15 cellular contexts compared by ENCODE assay signal in genomic region chr13:101455863-101456262, GRCh38. TPM values are rescaled to one million over a fixed set of nuclear protein-coding genes. Genes with fewer than 3 reads are reported as not detected.
DNase-seq lines count a peak whose midpoint lies in the region; ATAC-seq, FAIRE-seq and TF ChIP-seq lines count a peak whose summit lies in the region.
"Had no signal": no experiment of that assay in that cellular context is flagged by ENCODE, and none has a peak within 500 bp of the region (broad histone marks: within the 10 kb centered on the region; RNA-seq: fewer than 3 reads in every experiment).

No MANE protein-coding gene starts in this region.

- peaks cover 33% of the 10 kb centered on the region in 2 donors for H3K27me3 Mint-ChIP-seq in T-cell

- H3K27ac ChIP-seq in A549: peak overlapping the region; percentile 68 to 89
- peak overlapping the region; percentile 42 for H3K27ac ChIP-seq in HUES48 (ENCODE audit: low read depth, low read length)
- H3K27ac ChIP-seq: BLaER1, cardiac muscle cell had no signal

- POLR2A ChIA-PET in A549 (lab: Yijun Ruan, JAX) (no interaction called here), T-cell (lab: Charles Lee) (no interaction called here)

- ATAC-seq in A549: peak; percentile 90 to 93
- ATAC-seq in T-cell (replicated peaks in 1 of 4): no peak
- ATAC-seq in HG03097 (IDR thresholded peaks at IDR 0.05; ENCODE audit: low FRiP score, unreplicated experiment): no peak
- no peak for ATAC-seq in HG03442 (IDR thresholded peaks at IDR 0.05; ENCODE audit: unreplicated experiment)
- ATAC-seq: naive thymus-derived CD8-positive, alpha-beta T cell had no signal

- H3K4me2 ChIP-seq in A549: peak overlapping the region; percentile 79
- H3K4me2 ChIP-seq: BLaER1 had no signal

- FAIRE-seq in A549 (lab: Jason Lieb, UNC) (peak; percentile 68), bronchial epithelial cell (lab: Jason Lieb, UNC) (no peak)

- no peak overlapping the region for H3K4me3 Mint-ChIP-seq in T-cell
- H3K4me3 Mint-ChIP-seq: IgD-negative memory B cell; naive thymus-derived CD8-positive, alpha-beta T cell; T-helper 2 cell treated with Interferon-gamma antibody and Interleukin-4, amounts not matched to agents 5 μg/mL and 100 μg/mL, for 36 hours had no signal

- H3K9me3 ChIP-seq in A549: no peaks in the 10 kb centered on the region
- H3K9me3 ChIP-seq in HUES48 (ENCODE audit: control insufficient read depth, insufficient read depth, low read length): no peaks in the 10 kb centered on the region; the same call in 1 of the 2 replicates
- H3K9me3 ChIP-seq: BLaER1 had no signal

- H3K4me1 ChIP-seq in A549: peaks cover 61% of the 10 kb centered on the region
- peaks cover under 1% of the 10 kb centered on the region; the same call in 1 of the 2 replicates for H3K4me1 ChIP-seq in HUES48 (ENCODE audit: control insufficient read depth, insufficient read depth, low read length)
- H3K4me1 ChIP-seq: BLaER1 had no signal

- no peaks in the 10 kb centered on the region for H3K36me3 Mint-ChIP-seq in T-cell
- H3K36me3 Mint-ChIP-seq: IgD-negative memory B cell; naive thymus-derived CD8-positive, alpha-beta T cell had no signal

- H3K27me3 ChIP-seq in HUES48 (ENCODE audit: control insufficient read depth, insufficient read depth, low read length) (no peaks in the 10 kb centered on the region), bronchial epithelial cell (ENCODE audit: control insufficient read depth, insufficient read depth, low read length) (no peaks in the 10 kb centered on the region)
- H3K27me3 ChIP-seq: BLaER1 had no signal

- H3K36me3 ChIP-seq in HUES48 (ENCODE audit: control insufficient read depth, insufficient read depth, low read length): no peaks in the 10 kb centered on the region
- H3K36me3 ChIP-seq in bronchial epithelial cell (ENCODE audit: control insufficient read depth, insufficient read depth, low read length): no peaks in the 10 kb centered on the region
- H3K36me3 ChIP-seq: BLaER1, cardiac muscle cell had no signal

- H3K4me1 Mint-ChIP-seq in T-cell: peaks cover 0 to 10% (median 7%) of the 10 kb centered on the region in 3 donors

- H3K9ac ChIP-seq in HUES48 (ENCODE audit: low read depth, low read length): no peak overlapping the region
- H3K9ac ChIP-seq: BLaER1 had no signal

- WGBS in A549 (ENCODE audit: missing lambda C conversion rate): 2% methylated on average over 3 of the region's 3 CpGs

- no peak for TF ChIP-seq POLR2A in A549 (IDR thresholded peaks at IDR 0.05; ENCODE audit: low read length)

- DNase-seq in A549 (ENCODE audit: low read depth in 1 of 2, low spot score in 1 of 2) (peak; percentile 59 to 71), bronchial epithelial cell (ENCODE audit: low read depth) (peak; percentile 93), kidney tubule cell (ENCODE audit: low spot score) (peak; percentile 94), T-cell (no peak), OCI-M1 (lab: John Stamatoyannopoulos, UW) (no peak)
- DNase-seq: activated CD8-positive, alpha-beta memory T cell treated with anti-CD3 and anti-CD28 coated beads, Interleukin-2, amount 50 U/mL, for 4 hours; naive thymus-derived CD8-positive, alpha-beta T cell; NCI-H510A treated with DMSO at 0.1 percent for 48 hours had no signal

- no peaks in the 10 kb centered on the region for H3K9me3 Mint-ChIP-seq in T-cell
- H3K9me3 Mint-ChIP-seq: T-helper 2 cell treated with Interferon-gamma antibody and Interleukin-4, amounts not matched to agents 5 μg/mL and 100 μg/mL, for 36 hours had no signal

- no peak overlapping the region for H3K27ac Mint-ChIP-seq in T-cell
- H3K27ac Mint-ChIP-seq: IgD-negative memory B cell; naive thymus-derived CD8-positive, alpha-beta T cell; T-helper 2 cell treated with Interferon-gamma antibody and Interleukin-4, amounts not matched to agents 5 μg/mL and 100 μg/mL, for 36 hours had no signal

- no peak for TF ChIP-seq CTCF in A549 (IDR thresholded peaks at IDR 0.05)
- TF ChIP-seq CTCF in bronchial epithelial cell (IDR thresholded peaks at IDR 0.05; ENCODE audit: insufficient read depth, low read length, severe bottlenecking): no peak

- CTCF ChIA-PET in A549 (lab: Yijun Ruan, JAX): no interaction called here
- CTCF ChIA-PET in T-cell (lab: Charles Lee): no interaction called here

- H3K4me3 ChIP-seq in A549 (no peak overlapping the region), HUES48 (ENCODE audit: low read depth, low read length) (no peak overlapping the region), bronchial epithelial cell (ENCODE audit: low read depth, low read length) (no peak overlapping the region)
- H3K4me3 ChIP-seq: BLaER1, cardiac muscle cell had no signal

- TF ChIP-seq RAD21 in A549 (conservative IDR thresholded peaks at IDR 0.05 in 1 of 2, IDR thresholded peaks at IDR 0.05 in 1 of 2): peak in 1 of 2 experiments; percentile 17; a peak in 1 of 5 replicates

- TF ChIP-seq EP300 in A549 (IDR thresholded peaks at IDR 0.05): peak in 1 of 2 experiments; percentile 65; a peak in 1 of 5 replicates

TF ChIP-seq in A549, 52 proteins besides CTCF, POLR2A, EP300 and RAD21:
- TF ChIP-seq GATA3 (IDR thresholded peaks at IDR 0.05; ENCODE audit: borderline replicate concordance) (peak; percentile 87; the same call in 1 of the 2 replicates), HOXA7 (CRISPR knock-in tag; IDR thresholded peaks at IDR 0.05) (no peak), FOSL2 (IDR thresholded peaks at IDR 0.05) (peak; percentile 79), FOSL2 (CRISPR knock-in tag; IDR thresholded peaks at IDR 0.05) (peak; percentile 92), USF2 (IDR thresholded peaks at IDR 0.05) (no peak), CBX8 (IDR thresholded peaks at IDR 0.05) (no peak), JUNB (IDR thresholded peaks at IDR 0.05) (peak; percentile 80), EHF (CRISPR knock-in tag; IDR thresholded peaks at IDR 0.05) (no peak), MAFK (IDR thresholded peaks at IDR 0.05; ENCODE audit: partially characterized antibody) (peak; percentile 6), CEBPB (IDR thresholded peaks at IDR 0.05) (peak in 1 of 2 experiments; percentile 72; a peak in 2 of 4 replicates), FOXS1 (CRISPR knock-in tag; IDR thresholded peaks at IDR 0.05) (no peak), JUN (IDR thresholded peaks at IDR 0.05) (0 out of 5 replicates have a peak, but pooled peaks have one; percentile 26 to 55), BHLHE40 (IDR thresholded peaks at IDR 0.05; ENCODE audit: low read depth, low read length) (no peak), MAX (IDR thresholded peaks at IDR 0.05) (peak; percentile 75), ZNF302 (CRISPR knock-in tag; IDR thresholded peaks at IDR 0.05) (no peak), HOXB13 (CRISPR knock-in tag; IDR thresholded peaks at IDR 0.05; ENCODE audit: low read depth) (no peak)

RNA-seq across cellular contexts. Expression of gene ITGBL1, which starts 3.4 kb away (rescaled TPM):
- polyA plus RNA-seq in A549 (2011; rRNA removed) (0.40 and 0.41 TPM in 2 replicates), A549 (2017; fragmentation: RNase III; extraction: RNeasy Plus Mini Kit Qiagen cat#74134 plus additional on column Dnase treatment) (1.2 to 1.4 TPM (median 1.3 TPM) in 3 replicates)
- 0.18 and 0.24 TPM in 2 replicates for polyA plus RNA-seq in A549 (2012; cell fraction: cytosol; rRNA removed)
- polyA plus RNA-seq in A549 (2012; cell fraction: nucleus; rRNA removed): 0.24 and 0.34 TPM in 2 replicates
- 0.10 TPM in 1 of 2 replicates, not detected in the other for polyA minus RNA-seq in A549 (2011; rRNA and poly(A)+ RNA removed)
- total RNA-seq in bronchial epithelial cell (0.13 and 1.1 TPM in 2 replicates), T-cell (not detected)
- total RNA-seq: cardiac muscle cell; naive thymus-derived CD8-positive, alpha-beta T cell had no signal
- polyA plus RNA-seq: cardiac muscle cell; IgD-negative memory B cell; naive thymus-derived CD8-positive, alpha-beta T cell had no signal

RNA-seq across cellular contexts. Expression of gene NALCN, which starts 39.6 kb away (rescaled TPM):
- polyA plus RNA-seq in A549 (2011; rRNA removed): 3.8 and 4.9 TPM in 2 replicates
- polyA plus RNA-seq in A549 (2012; cell fraction: cytosol; rRNA removed): 2.5 and 3.0 TPM in 2 replicates
- polyA plus RNA-seq in A549 (2012; cell fraction: nucleus; rRNA removed): 2.0 and 2.7 TPM in 2 replicates
- polyA plus RNA-seq in A549 (2017; fragmentation: RNase III; extraction: RNeasy Plus Mini Kit Qiagen cat#74134 plus additional on column Dnase treatment): 1.8 to 2.7 TPM (median 2.2 TPM) in 3 replicates
- polyA minus RNA-seq in A549 (2011; rRNA and poly(A)+ RNA removed): 7.4 and 8.3 TPM in 2 replicates
- 0.26 and 0.38 TPM in 2 replicates for total RNA-seq in bronchial epithelial cell
- total RNA-seq in T-cell: not detected
- total RNA-seq: cardiac muscle cell; naive thymus-derived CD8-positive, alpha-beta T cell had no signal
- polyA plus RNA-seq: cardiac muscle cell; IgD-negative memory B cell; naive thymus-derived CD8-positive, alpha-beta T cell had no signal

Comparison
In these comparisons a context has a peak if more than half of its experiments do, and no peak if none do; other contexts are left out.
1. ATAC-seq: peak in A549 (2 of 2); none in T-cell (0 of 4), HG03097 (single experiment) and HG03442 (single experiment).
2. DNase-seq: peak in A549 (2 of 2), bronchial epithelial cell (single experiment) and kidney tubule cell (single experiment); none in T-cell (0 of 34) and OCI-M1 (single experiment).